24 cellular contexts compared by ENCODE assay signal in genomic region chr1:25794325-25794724, GRCh38.
DNase-seq lines count a peak whose midpoint lies in the region; ATAC-seq lines count a peak whose summit lies in the region.
"Had no signal": no experiment of that assay in that cellular context is flagged by ENCODE, and none has a peak within 500 bp of the region (broad histone marks: within the 10 kb centered on the region; RNA-seq: fewer than 3 reads in every experiment).

No MANE protein-coding gene starts in this region.

- peak overlapping the region; percentile 38 for H3K27ac Mint-ChIP-seq in stimulated activated effector memory CD8-positive, alpha-beta T cell treated with anti-CD3 and anti-CD28 coated beads, Interleukin-12 subunit alpha, Interleukin-12 subunit beta, amount 100 ng/mL, for 72 hours

- no peaks in the 10 kb centered on the region for H3K36me3 Mint-ChIP-seq in stimulated activated effector memory CD8-positive, alpha-beta T cell treated with anti-CD3 and anti-CD28 coated beads, Interleukin-12 subunit alpha, Interleukin-12 subunit beta, amount 100 ng/mL, for 72 hours
- H3K36me3 Mint-ChIP-seq: type B pancreatic cell had no signal

- peak; percentile 68 for DNase-seq in EH (ENCODE audit: low read depth)
- DNase-seq in NCI-H82 (lab: John Stamatoyannopoulos, UW): peak; percentile 69
- peak; percentile 71 for DNase-seq in hepatic stellate cell (ENCODE audit: low spot score)
- DNase-seq in stimulated activated effector memory CD8-positive, alpha-beta T cell treated with anti-CD3 and anti-CD28 coated beads, Interleukin-12 subunit alpha, Interleukin-12 subunit beta, amount 100 ng/mL, for 72 hours (ENCODE audit: low spot score in 2 of 2): no peak
- DNase-seq in DMS114 treated with DMSO at 0.1 percent for 48 hours (lab: John Stamatoyannopoulos, UW; ENCODE audit: unreplicated experiment): no peak
- DNase-seq in NCI-H128 (lab: John Stamatoyannopoulos, UW; ENCODE audit: unreplicated experiment): no peak
- DNase-seq: activated CD4-positive, alpha-beta T cell treated with anti-CD3 and anti-CD28 coated beads, Interleukin-2, amount 50 U/mL, for 1 hour; activated CD8-positive, alpha-beta memory T cell treated with anti-CD3 and anti-CD28 coated beads, Interleukin-2, amount 50 U/mL, for 48 hours; activated effector memory CD4-positive, alpha-beta T cell treated with anti-CD3 and anti-CD28 coated beads, Interleukin-2, amount 50 U/mL, for 16 hours; amniotic stem cell; DMS 273 treated with DMSO at 0.1 percent for 48 hours; GDM1; H9; left ventricle myocardium superior; MV-4-11; NCI-H2081; NCI-H510A treated with DMSO at 0.1 percent for 48 hours; occipital lobe; right lobe of liver; stimulated activated naive CD8-positive, alpha-beta T cell treated with anti-CD3 and anti-CD28 coated beads, Interleukin-15, Interleukin-2, amounts not matched to agents 100 U/mL and 50 U/mL, for 24 hours had no signal

- H3K4me3 Mint-ChIP-seq in stimulated activated effector memory CD8-positive, alpha-beta T cell treated with anti-CD3 and anti-CD28 coated beads, Interleukin-12 subunit alpha, Interleukin-12 subunit beta, amount 100 ng/mL, for 72 hours: no peak overlapping the region
- H3K4me3 Mint-ChIP-seq: central memory CD8-positive, alpha-beta T cell; H9; type B pancreatic cell had no signal

- peaks cover 36% of the 10 kb centered on the region for H3K4me1 Mint-ChIP-seq in stimulated activated effector memory CD8-positive, alpha-beta T cell treated with anti-CD3 and anti-CD28 coated beads, Interleukin-12 subunit alpha, Interleukin-12 subunit beta, amount 100 ng/mL, for 72 hours

- ATAC-seq in stimulated activated effector memory CD8-positive, alpha-beta T cell treated with anti-CD3 and anti-CD28 coated beads, Interleukin-12 subunit alpha, Interleukin-12 subunit beta, amount 100 ng/mL, for 72 hours: no peak
- ATAC-seq in HG03521 (IDR thresholded peaks at IDR 0.05; ENCODE audit: unreplicated experiment) (no peak), HG02763 (IDR thresholded peaks at IDR 0.05; ENCODE audit: unreplicated experiment) (no peak)
- ATAC-seq: left ventricle myocardium superior; right lobe of liver; stimulated activated naive CD8-positive, alpha-beta T cell treated with anti-CD3 and anti-CD28 coated beads, Interleukin-15, Interleukin-2, amounts not matched to agents 100 U/mL and 50 U/mL, for 24 hours had no signal

- no peaks in the 10 kb centered on the region for H3K9me3 Mint-ChIP-seq in stimulated activated effector memory CD8-positive, alpha-beta T cell treated with anti-CD3 and anti-CD28 coated beads, Interleukin-12 subunit alpha, Interleukin-12 subunit beta, amount 100 ng/mL, for 72 hours
- H3K9me3 Mint-ChIP-seq: central memory CD8-positive, alpha-beta T cell; H9; type B pancreatic cell had no signal

Comparison
In these comparisons a context has a peak if more than half of its experiments do, and no peak if none do; other contexts are left out.
1. DNase-seq: peak in EH (single experiment), NCI-H82 (single experiment) and hepatic stellate cell (single experiment); none in stimulated activated effector memory CD8-positive, alpha-beta T cell treated with anti-CD3 and anti-CD28 coated beads, Interleukin-12 subunit alpha, Interleukin-12 subunit beta, amount 100 ng/mL, for 72 hours (0 of 2), DMS114 treated with DMSO at 0.1 percent for 48 hours (single experiment) and NCI-H128 (single experiment).